27 cellular contexts compared by ENCODE assay signal in genomic region chr11:1454576-1454975, GRCh38. TPM values are rescaled to one million over a fixed set of nuclear protein-coding genes. Genes with fewer than 3 reads are reported as not detected.
DNase-seq lines count a peak whose midpoint lies in the region; ATAC-seq, FAIRE-seq and TF ChIP-seq lines count a peak whose summit lies in the region.
"Had no signal": no experiment of that assay in that cellular context is flagged by ENCODE, and none has a peak within 500 bp of the region (broad histone marks: within the 10 kb centered on the region; RNA-seq: fewer than 3 reads in every experiment).

No MANE protein-coding gene starts in this region.

- no peak overlapping the region for H3K4me2 ChIP-seq in K562 (ENCODE audit: insufficient read depth, low read length)
- H3K4me2 ChIP-seq in mesenchymal stem cell (ENCODE audit: low read length, poor library complexity, severe bottlenecking), result no peak overlapping the region
- H3K4me2 ChIP-seq in osteoblast (ENCODE audit: insufficient read depth, low read length), result no peak overlapping the region

- H3K18ac ChIP-seq in mesenchymal stem cell (ENCODE audit: low read depth in 1 of 2, low read length in 2 of 2), result no peak overlapping the region

- TF ChIP-seq EP300 in K562 (IDR thresholded peaks at IDR 0.05; ENCODE audit: low read length), result no peak

- H2BK5ac ChIP-seq in mesenchymal stem cell (ENCODE audit: low read depth, low read length, poor library complexity, severe bottlenecking), result no peak overlapping the region

- H2AFZ ChIP-seq in K562 (ENCODE audit: low read depth, low read length), result no peak overlapping the region
- no peak overlapping the region for H2AFZ ChIP-seq in mesenchymal stem cell (ENCODE audit: low read depth, low read length)
- H2AFZ ChIP-seq in osteoblast (ENCODE audit: low read length), result no peak overlapping the region

- no peak overlapping the region for H3K14ac ChIP-seq in mesenchymal stem cell (ENCODE audit: low read length in 2 of 2)

- peaks cover 9 to 49% of the 10 kb centered on the region in 2 experiments; a peak in 3 of 5 replicates for H3K27me3 ChIP-seq in K562 (ENCODE audit: control insufficient read depth in 2 of 2, insufficient read depth in 2 of 2, low read length in 2 of 2)
- H3K27me3 ChIP-seq in mesenchymal stem cell (ENCODE audit: control insufficient read depth in 1 of 2, insufficient read depth in 1 of 2, low read length in 2 of 2), result peaks cover 10 to 30% of the 10 kb centered on the region in 2 experiments
- no peaks in the 10 kb centered on the region for H3K27me3 ChIP-seq in osteoblast (ENCODE audit: insufficient read depth, low read length)
- H3K27me3 ChIP-seq: BE2C, BLaER1 had no signal

- no peak overlapping the region for H2BK15ac ChIP-seq in mesenchymal stem cell (ENCODE audit: low read depth, poor library complexity, severe bottlenecking)

- TF ChIP-seq RAD21 in K562 (CRISPR knock-in tag; conservative IDR thresholded peaks at IDR 0.05 in 1 of 2, IDR thresholded peaks at IDR 0.05 in 1 of 2), result no peak

- no peak overlapping the region for H3K23ac ChIP-seq in mesenchymal stem cell (ENCODE audit: low read length in 2 of 2)

- H4K8ac ChIP-seq in mesenchymal stem cell (ENCODE audit: low read length), result no peak overlapping the region

- no peaks in the 10 kb centered on the region for H3K4me1 Mint-ChIP-seq in activated naive CD8-positive, alpha-beta T cell treated with anti-CD3 and anti-CD28 coated beads, Interleukin-2, amount 50 U/mL, for 24 hours
- H3K4me1 Mint-ChIP-seq: CD14-positive monocyte; CD4-positive, alpha-beta memory T cell had no signal

- BruUV-seq in K562 (replicated peaks; lab: Mats Ljungman, UMichigan), result no TSS peak

- peaks cover 25% of the 10 kb centered on the region for H4K20me1 ChIP-seq in K562 (replicated peaks; ENCODE audit: control insufficient read depth, insufficient read depth, low read length)
- no peaks in the 10 kb centered on the region for H4K20me1 ChIP-seq in osteoblast (ENCODE audit: insufficient read depth, low read length)

- no peak for TF ChIP-seq POLR2A in K562 (conservative IDR thresholded peaks at IDR 0.05)

- peak overlapping the region; percentile 40 for H4K91ac ChIP-seq in mesenchymal stem cell (ENCODE audit: low read length)

- H3K9me3 ChIP-seq in K562 (replicated peaks; ENCODE audit: control insufficient read depth, insufficient read depth, low read depth, low read length), result no peaks in the 10 kb centered on the region
- no peaks in the 10 kb centered on the region for H3K9me3 ChIP-seq in mesenchymal stem cell (ENCODE audit: control insufficient read depth, low read length)
- no peaks in the 10 kb centered on the region for H3K9me3 ChIP-seq in osteoblast (ENCODE audit: low read depth, low read length)
- H3K9me3 ChIP-seq: BE2C, BLaER1 had no signal

- H3K4me3 ChIP-seq in K562, result no peak overlapping the region
- H3K4me3 ChIP-seq in mesenchymal stem cell (ENCODE audit: insufficient read depth in 1 of 2, low read depth in 1 of 2, low read length in 2 of 2), result no peak overlapping the region
- H3K4me3 ChIP-seq in osteoblast (ENCODE audit: insufficient read depth, low read length), result no peak overlapping the region
- H3K4me3 ChIP-seq: BLaER1, GM12878 had no signal

- H3K4ac ChIP-seq in mesenchymal stem cell (ENCODE audit: low read depth in 1 of 2, low read length in 2 of 2), result no peak overlapping the region

- CTCF ChIA-PET in K562 (lab: Yijun Ruan, JAX; ENCODE audit: low intra/inter-chr PET ratio), result no interaction called here

- no peaks in the 10 kb centered on the region for H3K36me3 ChIP-seq in K562 (ENCODE audit: control insufficient read depth, insufficient read depth, low read length)
- H3K36me3 ChIP-seq in mesenchymal stem cell (ENCODE audit: control insufficient read depth in 1 of 2, insufficient read depth in 2 of 2, low read depth in 1 of 2, low read length in 2 of 2), result peaks cover 0 to 8% of the 10 kb centered on the region in 2 experiments
- H3K36me3 ChIP-seq in osteoblast (ENCODE audit: insufficient read depth, low read length), result no peaks in the 10 kb centered on the region
- H3K36me3 ChIP-seq: BE2C, BLaER1 had no signal

- in situ Hi-C loops in K562 (cut with MboI), result no loop called here

- no peak for ATAC-seq in K562
- ATAC-seq in stimulated activated naive CD8-positive, alpha-beta T cell treated with anti-CD3 and anti-CD28 coated beads, Interleukin-15, Interleukin-2, amounts not matched to agents 100 U/mL and 50 U/mL, for 24 hours, result no peak
- no peak for ATAC-seq in activated naive CD8-positive, alpha-beta T cell treated with anti-CD3 and anti-CD28 coated beads, Interleukin-2, amount 50 U/mL, for 24 hours

- WGBS in K562 (ENCODE audit: insufficient coverage, low coverage, missing lambda C conversion rate), result 11% methylated on average over 13 of the region's 21 CpGs
- WGBS in mesenchymal stem cell, result 90% methylated on average over 21 of the region's 21 CpGs

- no peak for FAIRE-seq in K562 (lab: Jason Lieb, UNC)
- FAIRE-seq: A204.1, GM12878, GM12892, GM18507 had no signal

- H3K4me3 Mint-ChIP-seq in activated naive CD8-positive, alpha-beta T cell treated with anti-CD3 and anti-CD28 coated beads, Interleukin-2, amount 50 U/mL, for 24 hours, result no peak overlapping the region
- H3K4me3 Mint-ChIP-seq: CD14-positive monocyte; CD4-positive, alpha-beta memory T cell; CD4-positive, CD25-positive, alpha-beta regulatory T cell; CD8-positive, alpha-beta memory T cell had no signal

- intact Hi-C loops in K562 (cut with micrococcal nuclease), result loop anchor here (5.0 to 10.0 kb wide), 2 partner anchors 63 to 120 kb away; partner anchors contain the start of gene DUSP8

- H3K27me3 Mint-ChIP-seq in activated naive CD8-positive, alpha-beta T cell treated with anti-CD3 and anti-CD28 coated beads, Interleukin-2, amount 50 U/mL, for 24 hours, result no peaks in the 10 kb centered on the region
- H3K27me3 Mint-ChIP-seq: CD4-positive, alpha-beta memory T cell; CD4-positive, CD25-positive, alpha-beta regulatory T cell had no signal

- no peaks in the 10 kb centered on the region for H3K9me3 Mint-ChIP-seq in activated naive CD8-positive, alpha-beta T cell treated with anti-CD3 and anti-CD28 coated beads, Interleukin-2, amount 50 U/mL, for 24 hours
- H3K9me3 Mint-ChIP-seq: CD4-positive, alpha-beta memory T cell; CD4-positive, CD25-positive, alpha-beta regulatory T cell; CD8-positive, alpha-beta memory T cell had no signal

- no peak overlapping the region for H2AK5ac ChIP-seq in mesenchymal stem cell (ENCODE audit: low read length, severe bottlenecking)

- no peaks in the 10 kb centered on the region for H3K36me3 Mint-ChIP-seq in activated naive CD8-positive, alpha-beta T cell treated with anti-CD3 and anti-CD28 coated beads, Interleukin-2, amount 50 U/mL, for 24 hours (ENCODE audit: low read depth)
- H3K36me3 Mint-ChIP-seq: CD14-positive monocyte; CD4-positive, alpha-beta memory T cell; CD4-positive, CD25-positive, alpha-beta regulatory T cell; CD8-positive, alpha-beta memory T cell had no signal

- no peak overlapping the region for H2BK12ac ChIP-seq in mesenchymal stem cell (ENCODE audit: low read length in 2 of 2)

- H3K79me2 ChIP-seq in K562 (ENCODE audit: control insufficient read depth, insufficient read depth, low read length) (no peaks in the 10 kb centered on the region), osteoblast (ENCODE audit: insufficient read depth, low read length) (no peaks in the 10 kb centered on the region)

- H3K4me1 ChIP-seq in K562 (replicated peaks in 1 of 2; ENCODE audit: control insufficient read depth in 2 of 2, insufficient read depth in 2 of 2, low read length in 2 of 2), result peaks cover 0 to 70% of the 10 kb centered on the region in 2 experiments; a peak in 2 of 5 replicates
- H3K4me1 ChIP-seq in mesenchymal stem cell (ENCODE audit: control insufficient read depth, insufficient read depth, low read depth, low read length), result peaks cover 4% of the 10 kb centered on the region
- no peaks in the 10 kb centered on the region for H3K4me1 ChIP-seq in osteoblast (ENCODE audit: insufficient read depth, low read length)
- H3K4me1 ChIP-seq: BE2C had no signal

- no peaks in the 10 kb centered on the region for H3K9me1 ChIP-seq in K562 (ENCODE audit: control insufficient read depth, insufficient read depth, low read length)

- POLR2A ChIA-PET in K562 (lab: Yijun Ruan, JAX), result no interaction called here

- DNase-seq in K562 (ENCODE audit: extremely low read depth in 1 of 4, low spot score in 3 of 4) (no peak), mesenchymal stem cell (no peak), osteoblast (ENCODE audit: insufficient read length, low spot score, missing footprints) (peak; percentile 93), dedifferentiated amniotic fluid mesenchymal stem cell (ENCODE audit: extremely low spot score) (no peak)
- DNase-seq in stimulated activated naive CD8-positive, alpha-beta T cell treated with anti-CD3 and anti-CD28 coated beads, Interleukin-15, Interleukin-2, amounts not matched to agents 100 U/mL and 50 U/mL, for 24 hours, result no peak
- DNase-seq in activated naive CD8-positive, alpha-beta T cell treated with anti-CD3 and anti-CD28 coated beads, Interleukin-2, amount 50 U/mL, for 24 hours, result no peak
- DNase-seq: 8988T; ACHN; BE2C; C1 segment of cervical spinal cord; CD4-positive, alpha-beta memory T cell; CD4-positive, CD25-positive, alpha-beta regulatory T cell; CD8-positive, alpha-beta memory T cell; COR-L47; DMS 273 treated with DMSO at 0.1 percent for 48 hours; DMS153; DMS53; DMS79; DND-41; EL; GDM1 had no signal

- TF ChIP-seq CTCF in K562 (IDR thresholded peaks at IDR 0.05 in 2 of 3, conservative IDR thresholded peaks at IDR 0.05 in 1 of 3; ENCODE audit: insufficient read depth in 2 of 3, low read depth in 1 of 3, low read length in 3 of 3) (no peak), osteoblast (IDR thresholded peaks at IDR 0.05; ENCODE audit: extremely low read depth, low read depth, low read length) (no peak)

- no peak overlapping the region for H2BK120ac ChIP-seq in mesenchymal stem cell (ENCODE audit: low read depth, low read length)

- H3K79me1 ChIP-seq in mesenchymal stem cell (replicated peaks; ENCODE audit: low read length, poor library complexity, severe bottlenecking), result no peaks in the 10 kb centered on the region

- H3K9ac ChIP-seq in K562 (ENCODE audit: insufficient read depth in 1 of 2, low read depth in 2 of 2, low read length in 2 of 2) (no peak overlapping the region), mesenchymal stem cell (ENCODE audit: low read length) (no peak overlapping the region)
- H3K9ac ChIP-seq: BLaER1 had no signal

- no peak overlapping the region for H3K27ac Mint-ChIP-seq in activated naive CD8-positive, alpha-beta T cell treated with anti-CD3 and anti-CD28 coated beads, Interleukin-2, amount 50 U/mL, for 24 hours
- H3K27ac Mint-ChIP-seq: CD14-positive monocyte; CD4-positive, CD25-positive, alpha-beta regulatory T cell; CD8-positive, alpha-beta memory T cell had no signal

- H3K27ac ChIP-seq in K562 (ENCODE audit: extremely low read depth, low read depth, low read length) (no peak overlapping the region), mesenchymal stem cell (ENCODE audit: low read length, poor library complexity, severe bottlenecking) (no peak overlapping the region), osteoblast (ENCODE audit: low read depth, low read length) (no peak overlapping the region)
- H3K27ac ChIP-seq: BLaER1 had no signal

RNA-seq across cellular contexts. Expression of gene MOB2, which starts 32.0 kb away (rescaled TPM):
- total RNA-seq in K562 (2011; cell fraction: chromatin; rRNA removed; ENCODE audit: low replicate concordance), result 14.8 and 29.8 TPM in 2 replicates
- 29.5 and 31.0 TPM in 2 replicates for total RNA-seq in K562 (2011; cell fraction: nucleolus; rRNA removed)
- 17.6 and 19.9 TPM in 2 replicates for total RNA-seq in K562 (2011; cell fraction: nucleoplasm; rRNA removed)
- total RNA-seq in K562 (2014; rRNA removed), result 18.9 and 19.1 TPM in 2 replicates
- 9.0 and 16.7 TPM in 2 replicates for total RNA-seq in K562 (2014; rRNA removed; fragmentation: Illumina TruSeq; extraction: Trizol)
- total RNA-seq in K562 (2015; rRNA removed; fragmentation: Illumina TruSeq; extraction: Trizol), result 18.9 and 19.2 TPM in 2 replicates
- 23.6 and 24.9 TPM in 2 replicates for total RNA-seq in K562 (2021)
- 30.4 and 33.3 TPM in 2 replicates for polyA plus RNA-seq in K562 (2011; rRNA removed)
- polyA plus RNA-seq in K562 (2011; cell fraction: cytosol; rRNA removed), result 32.0 and 48.0 TPM in 2 replicates
- polyA plus RNA-seq in K562 (2011; cell fraction: nucleus; rRNA removed), result 38.7 and 62.4 TPM in 2 replicates
- 19.2 and 26.7 TPM in 2 replicates for polyA plus RNA-seq in K562 (2012)
- 36.8 and 46.3 TPM in 2 replicates for polyA plus RNA-seq in K562 (2014; fragmentation: Illumina TruSeq; extraction: Trizol)
- under 1 TPM; 0.17 to 0.41 TPM for polyA plus RNA-seq in K562 (2014; fragmentation: Nextera tagmentation; extraction: Ambion mirVana)
- 24.3 and 27.5 TPM in 2 replicates for polyA plus RNA-seq in K562 (2014; rRNA removed)
- polyA minus RNA-seq in K562 (2011; rRNA and poly(A)+ RNA removed), result 16.6 and 22.5 TPM in 2 replicates
- polyA minus RNA-seq in K562 (2011; cell fraction: cytosol; rRNA and poly(A)+ RNA removed), result 10.3 and 13.7 TPM in 2 replicates
- 7.5 and 12.7 TPM in 2 replicates for polyA minus RNA-seq in K562 (2011; cell fraction: nucleus; rRNA and poly(A)+ RNA removed)
- polyA plus RNA-seq in mesenchymal stem cell (2013, experiment 1 of 2), result 10.6 TPM
- 10.7 TPM for polyA plus RNA-seq in mesenchymal stem cell (2013, experiment 2 of 2)
- 28.2 and 29.8 TPM in 2 replicates for total RNA-seq in osteoblast
